Comparison of ENCODE assay signal across 17 cellular contexts in the genomic region with DNA sequence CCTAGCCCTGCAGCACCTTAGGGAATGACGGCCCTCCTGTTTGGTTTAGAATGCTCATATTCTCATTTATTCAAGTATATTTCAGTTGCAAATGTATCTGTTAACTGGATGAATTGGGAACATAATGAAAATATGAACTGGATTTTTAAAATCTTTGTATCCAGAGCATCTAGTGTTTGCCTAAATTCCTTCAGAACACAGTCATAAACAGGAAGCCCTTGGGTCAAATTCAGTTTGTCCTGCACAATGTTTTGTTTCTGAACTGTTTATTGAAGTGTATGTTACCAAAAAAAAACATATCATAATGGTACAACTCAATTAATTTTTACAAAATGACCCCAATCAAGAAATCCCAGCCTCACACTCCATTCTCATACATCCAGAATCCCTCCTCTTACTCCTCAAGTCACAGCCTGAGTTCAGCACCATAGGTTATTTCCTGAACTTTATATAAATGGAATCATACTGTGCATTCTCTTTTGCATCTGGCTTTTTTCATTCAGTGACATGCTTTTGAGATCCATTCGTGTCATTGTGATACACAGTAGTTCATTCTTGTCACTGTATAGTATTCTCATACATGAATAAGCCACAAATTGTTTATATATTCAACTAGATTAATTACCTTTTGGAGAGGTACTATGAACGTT. TPM values are rescaled to one million over a fixed set of nuclear protein-coding genes. Genes with fewer than 3 reads are reported as not detected.
A peak's percentile ranks its signal among the peaks of the same experiment; 100 is the strongest.
DNase-seq lines count a peak whose midpoint lies in the region; ATAC-seq and TF ChIP-seq lines count a peak whose summit lies in the region.
"Had no signal": no experiment of that assay in that cellular context is flagged by ENCODE, and none has a peak within 500 bp of the region (broad histone marks: within the 10 kb centered on the region; RNA-seq: fewer than 3 reads in every experiment).

No MANE protein-coding gene starts in this region.

- H3K18ac ChIP-seq in mesenchymal stem cell (ENCODE audit: low read depth in 1 of 2, low read length in 2 of 2), result peak overlapping the region; percentile 90 to 95

- H4K91ac ChIP-seq in mesenchymal stem cell (ENCODE audit: low read length), result peak overlapping the region; percentile 84

- H3K27ac ChIP-seq in heart right ventricle (peak overlapping the region in 6 of 10 donors; percentile 20 to 89 (median 34)), mesenchymal stem cell (ENCODE audit: low read length, poor library complexity, severe bottlenecking) (no peak overlapping the region), uterus (peak overlapping the region; percentile 81 to 96)

- peak overlapping the region; percentile 24 for H2BK120ac ChIP-seq in mesenchymal stem cell (ENCODE audit: low read depth, low read length)

- H2BK15ac ChIP-seq in mesenchymal stem cell (ENCODE audit: low read depth, poor library complexity, severe bottlenecking), result peak overlapping the region; percentile 56

- H3K4me3 ChIP-seq in heart right ventricle, result no peak overlapping the region
- peak overlapping the region in 1 of 2 experiments; percentile 35 for H3K4me3 ChIP-seq in mesenchymal stem cell (ENCODE audit: insufficient read depth in 1 of 2, low read depth in 1 of 2, low read length in 2 of 2)
- no peak overlapping the region for H3K4me3 ChIP-seq in uterus

- peak overlapping the region; percentile 46 to 95 for H3K4ac ChIP-seq in mesenchymal stem cell (ENCODE audit: low read depth in 1 of 2, low read length in 2 of 2)

- TF ChIP-seq POLR2A in uterus (IDR thresholded peaks at IDR 0.05), result no peak

- H3K36me3 ChIP-seq in heart right ventricle (no peaks in the 10 kb centered on the region), mesenchymal stem cell (ENCODE audit: control insufficient read depth in 1 of 2, insufficient read depth in 2 of 2, low read depth in 1 of 2, low read length in 2 of 2) (no peaks in the 10 kb centered on the region), uterus (no peaks in the 10 kb centered on the region)

- H3K14ac ChIP-seq in mesenchymal stem cell (ENCODE audit: low read length in 2 of 2), result peak overlapping the region in 1 of 2 experiments; percentile 95

- 50 to 53% methylated on average over 3 of the region's 3 CpGs for WGBS in heart right ventricle, 2 donors
- no CpG with 5 or more reads among the region's 3 CpGs for WGBS in mesenchymal stem cell

- H4K8ac ChIP-seq in mesenchymal stem cell (ENCODE audit: low read length), result peak overlapping the region; percentile 83

- ATAC-seq in heart right ventricle (no peak), Right ventricle myocardium superior (ENCODE audit: poor library complexity) (no peak)
- ATAC-seq: naive thymus-derived CD8-positive, alpha-beta T cell had no signal

- peak overlapping the region; percentile 17 for H3K9ac ChIP-seq in mesenchymal stem cell (ENCODE audit: low read length)

- H3K23ac ChIP-seq in mesenchymal stem cell (ENCODE audit: low read length in 2 of 2), result no peak overlapping the region

- peak overlapping the region; percentile 70 to 97 for H2BK12ac ChIP-seq in mesenchymal stem cell (ENCODE audit: low read length in 2 of 2)

- H3K79me1 ChIP-seq in mesenchymal stem cell (replicated peaks; ENCODE audit: low read length, poor library complexity, severe bottlenecking), result no peaks in the 10 kb centered on the region

- H3K9me3 ChIP-seq in heart right ventricle (no peaks in the 10 kb centered on the region), mesenchymal stem cell (ENCODE audit: control insufficient read depth, low read length) (no peaks in the 10 kb centered on the region), uterus (no peaks in the 10 kb centered on the region)

- no peak overlapping the region for H2BK5ac ChIP-seq in mesenchymal stem cell (ENCODE audit: low read depth, low read length, poor library complexity, severe bottlenecking)

- H3K27me3 ChIP-seq in heart right ventricle (no peaks in the 10 kb centered on the region), mesenchymal stem cell (ENCODE audit: control insufficient read depth in 1 of 2, insufficient read depth in 1 of 2, low read length in 2 of 2) (no peaks in the 10 kb centered on the region), uterus (no peaks in the 10 kb centered on the region)

- no peak overlapping the region for H3K4me2 ChIP-seq in mesenchymal stem cell (ENCODE audit: low read length, poor library complexity, severe bottlenecking)

- intact Hi-C loops in heart right ventricle (cut with DNase I), result loop anchor here in 2 of 10 donors (5.0 to 10.0 kb wide), 3 partner anchors 49 to 118 kb away; a partner anchor contains a TSS
- intact Hi-C loops in Right ventricle myocardium superior (cut with DNase I), result no loop called here
- intact Hi-C loops in uterus (cut with DNase I; ENCODE audit: low total_unique reads), result loop anchor here (2.0 kb wide), 1 partner anchor 35 kb away; no protein-coding TSS in a partner anchor

- peak overlapping the region; percentile 29 for H2AFZ ChIP-seq in mesenchymal stem cell (ENCODE audit: low read depth, low read length)

- no peak for TF ChIP-seq CTCF in heart right ventricle (IDR thresholded peaks at IDR 0.05)
- TF ChIP-seq CTCF in uterus (IDR thresholded peaks at IDR 0.05), result no peak

- DNase-seq in heart right ventricle (no peak), Right ventricle myocardium superior (no peak), dedifferentiated amniotic fluid mesenchymal stem cell (ENCODE audit: extremely low spot score) (peak; percentile 47), mesenchymal stem cell (peak; percentile 55), uterus (no peak), activated gamma-delta T cell treated with Interleukin-2 at 50 U/mL for 16 hours (no peak), occipital lobe (lab: John Stamatoyannopoulos, UW) (no peak)
- no peak for DNase-seq in activated CD4-positive, alpha-beta T cell treated with anti-CD3 and anti-CD28 coated beads, Interleukin-2, amount 50 U/mL, for 4 hours
- DNase-seq: 8988T; activated CD4-positive, alpha-beta memory T cell treated with anti-CD3 and anti-CD28 coated beads, Interleukin-2, amount 10 ng/mL, durations not matched to agents 7 days and 5 days; DMS53; naive thymus-derived CD8-positive, alpha-beta T cell; NCI-H1694; NCI-H510A treated with DMSO at 0.1 percent for 48 hours; stimulated activated CD4-positive, alpha-beta T cell treated with anti-CD3 and anti-CD28 coated beads, Interleukin-2, amount 100 ng/mL, for 24 hours had no signal

- peaks cover 3 to 60% (median 44%) of the 10 kb centered on the region in 9 donors for H3K4me1 ChIP-seq in heart right ventricle
- peaks cover 3% of the 10 kb centered on the region for H3K4me1 ChIP-seq in mesenchymal stem cell (ENCODE audit: control insufficient read depth, insufficient read depth, low read depth, low read length)
- peaks cover 0 to 11% of the 10 kb centered on the region in 2 donors for H3K4me1 ChIP-seq in uterus

- H2AK5ac ChIP-seq in mesenchymal stem cell (ENCODE audit: low read length, severe bottlenecking), result no peak overlapping the region

RNA-seq across cellular contexts. Expression of a gene that starts 1.7 kb away (rescaled TPM):
- total RNA-seq in heart right ventricle (10 to 100 TPM in 8 of 10 donors, 1 to 10 TPM in 2; 2.3 to 29.6 (median 19.4) TPM), Right ventricle myocardium superior (4.8 TPM), uterus (100 to 1,000 TPM in 1 of 4 donors, 10 to 100 TPM in 3; 29.5 to 160 (median 73.0) TPM), occipital lobe (7.8 TPM)
- 10 to 100 TPM in 1 of 2 donors, 1 to 10 TPM in 1; 3.2 to 11.4 TPM for polyA plus RNA-seq in heart right ventricle
- polyA plus RNA-seq in mesenchymal stem cell (2013, experiment 1 of 2), result 3.5 TPM
- 3.7 TPM for polyA plus RNA-seq in mesenchymal stem cell (2013, experiment 2 of 2)
- total RNA-seq: activated CD4-positive, alpha-beta memory T cell treated with anti-CD3 and anti-CD28 coated beads, Interleukin-2, amount 10 ng/mL, durations not matched to agents 7 days and 5 days; activated T-helper 1 cell treated with anti-CD3 and anti-CD28 coated beads, Interleukin-12 subunit alpha, Interleukin-12 subunit beta, Interleukin-2, Interleukin-4 antibody, amounts not matched to agents 30 ng/mL and 10 ng/mL and 1 ng/mL, durations not matched to agents 14 hours and 24 hours and 36 hours; naive thymus-derived CD8-positive, alpha-beta T cell; OCI-LY7 had no signal
- polyA plus RNA-seq: naive thymus-derived CD8-positive, alpha-beta T cell had no signal

RNA-seq across cellular contexts. Expression of a gene that starts 51.8 kb away (rescaled TPM):
- total RNA-seq in heart right ventricle, result 10 to 100 TPM in 3 of 10 donors, 1 to 10 TPM in 7; 4.2 to 14.9 (median 9.2) TPM
- polyA plus RNA-seq in heart right ventricle, result 1 to 10 TPM; 2.1 to 8.0 TPM
- total RNA-seq in Right ventricle myocardium superior, result 5.6 TPM
- 0.18 TPM for polyA plus RNA-seq in mesenchymal stem cell (2013, experiment 1 of 2)
- 0.25 TPM for polyA plus RNA-seq in mesenchymal stem cell (2013, experiment 2 of 2)
- 10 to 100 TPM; 21.8 to 34.0 (median 27.7) TPM for total RNA-seq in uterus
- 5.6 TPM for total RNA-seq in occipital lobe
- total RNA-seq: activated CD4-positive, alpha-beta memory T cell treated with anti-CD3 and anti-CD28 coated beads, Interleukin-2, amount 10 ng/mL, durations not matched to agents 7 days and 5 days; activated T-helper 1 cell treated with anti-CD3 and anti-CD28 coated beads, Interleukin-12 subunit alpha, Interleukin-12 subunit beta, Interleukin-2, Interleukin-4 antibody, amounts not matched to agents 30 ng/mL and 10 ng/mL and 1 ng/mL, durations not matched to agents 14 hours and 24 hours and 36 hours; naive thymus-derived CD8-positive, alpha-beta T cell; OCI-LY7 had no signal
- polyA plus RNA-seq: naive thymus-derived CD8-positive, alpha-beta T cell had no signal

RNA-seq across cellular contexts. Expression of a gene that starts 59.8 kb away (rescaled TPM):
- 10 to 100 TPM in 1 of 10 donors, 1 to 10 TPM in 9; 2.5 to 11.4 (median 4.3) TPM for total RNA-seq in heart right ventricle
- 1 to 10 TPM; 2.1 to 2.6 TPM for polyA plus RNA-seq in heart right ventricle
- total RNA-seq in Right ventricle myocardium superior, result 4.2 TPM
- polyA plus RNA-seq in mesenchymal stem cell (2013, experiment 1 of 2), result not detected
- not detected for polyA plus RNA-seq in mesenchymal stem cell (2013, experiment 2 of 2)
- total RNA-seq in uterus, result 10 to 100 TPM in 2 of 4 donors, 1 to 10 TPM in 2; 8.5 to 24.4 (median 11.1) TPM
- total RNA-seq in occipital lobe, result 2.5 TPM
- total RNA-seq: activated CD4-positive, alpha-beta memory T cell treated with anti-CD3 and anti-CD28 coated beads, Interleukin-2, amount 10 ng/mL, durations not matched to agents 7 days and 5 days; activated T-helper 1 cell treated with anti-CD3 and anti-CD28 coated beads, Interleukin-12 subunit alpha, Interleukin-12 subunit beta, Interleukin-2, Interleukin-4 antibody, amounts not matched to agents 30 ng/mL and 10 ng/mL and 1 ng/mL, durations not matched to agents 14 hours and 24 hours and 36 hours; naive thymus-derived CD8-positive, alpha-beta T cell; OCI-LY7 had no signal
- polyA plus RNA-seq: naive thymus-derived CD8-positive, alpha-beta T cell had no signal

Comparison
In these comparisons a context has a peak if more than half of its experiments do, and no peak if none do; other contexts are left out.
1. DNase-seq: peak in dedifferentiated amniotic fluid mesenchymal stem cell (single experiment) and mesenchymal stem cell (single experiment); none in heart right ventricle (0 of 2), Right ventricle myocardium superior (single experiment), uterus (0 of 2), activated gamma-delta T cell treated with Interleukin-2 at 50 U/mL for 16 hours (single experiment), occipital lobe (single experiment) and activated CD4-positive, alpha-beta T cell treated with anti-CD3 and anti-CD28 coated beads, Interleukin-2, amount 50 U/mL, for 4 hours (0 of 2).